In genomic region chr1:52032785-52033131, GRCh38 we compare ENCODE assay signal across 8 cellular contexts. TPM values are rescaled to one million over a fixed set of nuclear protein-coding genes. Genes with fewer than 3 reads are reported as not detected.
DNase-seq lines count a peak whose midpoint lies in the region; ATAC-seq and TF ChIP-seq lines count a peak whose summit lies in the region.

No MANE protein-coding gene starts in this region.

- TF ChIP-seq EP300 in neural cell (conservative IDR thresholded peaks at IDR 0.05; ENCODE audit: poor library complexity, severe bottlenecking): no peak

- H3K36me3 Mint-ChIP-seq in activated CD4-positive, alpha-beta memory T cell treated with anti-CD3 and anti-CD28 coated beads, Interleukin-2, amount 10 ng/mL, durations not matched to agents 7 days and 5 days (ENCODE audit: low read depth): peaks cover 48% of the 10 kb centered on the region

- peaks cover 34% of the 10 kb centered on the region for H3K4me1 Mint-ChIP-seq in activated CD4-positive, alpha-beta memory T cell treated with anti-CD3 and anti-CD28 coated beads, Interleukin-2, amount 10 ng/mL, durations not matched to agents 7 days and 5 days

- peak overlapping the region; percentile 80 to 95 (median 93) for H3K27ac ChIP-seq in BLaER1 treated with 17β-estradiol and CSF1 and Interleukin-3, amounts not matched to agents 10 nM and 100 nM
- H3K27ac ChIP-seq in HUES64 (ENCODE audit: low read depth, low read length): peak overlapping the region; percentile 63
- peak overlapping the region; percentile 97 for H3K27ac ChIP-seq in neural cell (ENCODE audit: low read length)

- peak; percentile 30 for DNase-seq in activated CD4-positive, alpha-beta memory T cell treated with anti-CD3 and anti-CD28 coated beads, Interleukin-2, amount 10 ng/mL, durations not matched to agents 7 days and 5 days
- DNase-seq in fibroblast of the aortic adventitia (ENCODE audit: low read depth) (peak; percentile 62), NCI-H446 (lab: John Stamatoyannopoulos, UW) (no peak), NCI-H524 treated with DMSO at 0.1 percent for 48 hours (lab: John Stamatoyannopoulos, UW) (no peak)

- TF ChIP-seq RAD21 in neural cell (conservative IDR thresholded peaks at IDR 0.05): no peak

- no peaks in the 10 kb centered on the region for H3K9me3 Mint-ChIP-seq in activated CD4-positive, alpha-beta memory T cell treated with anti-CD3 and anti-CD28 coated beads, Interleukin-2, amount 10 ng/mL, durations not matched to agents 7 days and 5 days

- peak overlapping the region; percentile 83 to 100 (median 91) for H3K4me2 ChIP-seq in BLaER1 treated with 17β-estradiol and CSF1 and Interleukin-3, amounts not matched to agents 10 nM and 100 nM
- H3K4me2 ChIP-seq in neural cell (ENCODE audit: low read length): peak overlapping the region; percentile 71

- CTCF ChIA-PET in activated CD4-positive, alpha-beta memory T cell treated with anti-CD3 and anti-CD28 coated beads, Interleukin-2, amount 10 ng/mL, durations not matched to agents 7 days and 5 days (lab: Charles Lee): interaction anchor here (1.1 to 1.5 kb wide), 3 partner anchors 16 to 264 kb away, joined by 4 to 5 read pairs (median 4); no protein-coding TSS in a partner anchor

- H3K9me3 ChIP-seq in BLaER1 treated with 17β-estradiol and CSF1 and Interleukin-3, amounts not matched to agents 10 nM and 100 nM (replicated peaks in 1 of 11): no peaks in the 10 kb centered on the region
- H3K9me3 ChIP-seq in HUES64 (ENCODE audit: insufficient read depth, low read depth, low read length) (no peaks in the 10 kb centered on the region), neural cell (ENCODE audit: low read length) (no peaks in the 10 kb centered on the region)

- no peaks in the 10 kb centered on the region for H3K27me3 Mint-ChIP-seq in activated CD4-positive, alpha-beta memory T cell treated with anti-CD3 and anti-CD28 coated beads, Interleukin-2, amount 10 ng/mL, durations not matched to agents 7 days and 5 days

- peak overlapping the region; percentile 75 to 97 (median 92) for H3K4me3 ChIP-seq in BLaER1 treated with 17β-estradiol and CSF1 and Interleukin-3, amounts not matched to agents 10 nM and 100 nM
- H3K4me3 ChIP-seq in HUES64 (ENCODE audit: low read length) (peak overlapping the region; percentile 84), fibroblast of the aortic adventitia (ENCODE audit: low read depth, low read length) (peak overlapping the region; percentile 99), neural cell (ENCODE audit: low read length) (peak overlapping the region; percentile 94)

- H3K27ac Mint-ChIP-seq in activated CD4-positive, alpha-beta memory T cell treated with anti-CD3 and anti-CD28 coated beads, Interleukin-2, amount 10 ng/mL, durations not matched to agents 7 days and 5 days: peak overlapping the region; percentile 90

- POLR2A ChIA-PET in activated CD4-positive, alpha-beta memory T cell treated with anti-CD3 and anti-CD28 coated beads, Interleukin-2, amount 10 ng/mL, durations not matched to agents 7 days and 5 days (lab: Charles Lee): interaction anchor here (0.9 to 3.7 kb wide), 10 partner anchors 10 to 1913 kb away, joined by 3 to 64 read pairs (median 6); partner anchors contain the start of genes BTF3L4, CC2D1B, IFT25 and NRDC

- H3K9me2 ChIP-seq in neural cell (ENCODE audit: insufficient read depth, low read length): no peaks in the 10 kb centered on the region

- WGBS in HUES64: 10% methylated on average over 24 of the region's 24 CpGs

- no peak overlapping the region for H2AFZ ChIP-seq in neural cell (ENCODE audit: low read depth, low read length)

- peaks cover 22 to 52% (median 36%) of the 10 kb centered on the region in 11 experiments; a peak in 21 of 22 replicates for H4K20me1 ChIP-seq in BLaER1 treated with 17β-estradiol and CSF1 and Interleukin-3, amounts not matched to agents 10 nM and 100 nM
- H4K20me1 ChIP-seq in neural cell (ENCODE audit: insufficient read depth): no peaks in the 10 kb centered on the region

- peaks cover 20 to 38% (median 27%) of the 10 kb centered on the region in 10 experiments for H3K4me1 ChIP-seq in BLaER1 treated with 17β-estradiol and CSF1 and Interleukin-3, amounts not matched to agents 10 nM and 100 nM
- peaks cover 11% of the 10 kb centered on the region; the same call in 1 of the 2 replicates for H3K4me1 ChIP-seq in HUES64 (ENCODE audit: insufficient read depth, low read length)

- no peaks in the 10 kb centered on the region for H3K27me3 ChIP-seq in BLaER1 treated with 17β-estradiol and CSF1 and Interleukin-3, amounts not matched to agents 10 nM and 100 nM
- H3K27me3 ChIP-seq in HUES64 (ENCODE audit: insufficient read depth, low read length) (no peaks in the 10 kb centered on the region), neural cell (ENCODE audit: insufficient read depth, low read depth, low read length) (no peaks in the 10 kb centered on the region)

- ATAC-seq in GM18907 (IDR thresholded peaks at IDR 0.05; ENCODE audit: unreplicated experiment): peak; percentile 34

- no peaks in the 10 kb centered on the region for H3F3A ChIP-seq in neural cell (ENCODE audit: insufficient read depth, low read length, poor library complexity, severe bottlenecking)

- TF ChIP-seq CTCF in fibroblast of the aortic adventitia (IDR thresholded peaks at IDR 0.05; ENCODE audit: insufficient read depth, low read length) (no peak), neural cell (IDR thresholded peaks at IDR 0.05; ENCODE audit: poor library complexity, severe bottlenecking) (no peak)

- peak overlapping the region; percentile 89 for H3K4me3 Mint-ChIP-seq in activated CD4-positive, alpha-beta memory T cell treated with anti-CD3 and anti-CD28 coated beads, Interleukin-2, amount 10 ng/mL, durations not matched to agents 7 days and 5 days

- peaks cover 21% of the 10 kb centered on the region for H3K79me2 ChIP-seq in neural cell (replicated peaks; ENCODE audit: insufficient read depth, low read length)

- peaks cover 29 to 80% (median 44%) of the 10 kb centered on the region in 11 experiments for H3K36me3 ChIP-seq in BLaER1 treated with 17β-estradiol and CSF1 and Interleukin-3, amounts not matched to agents 10 nM and 100 nM
- H3K36me3 ChIP-seq in HUES64 (ENCODE audit: insufficient read depth, low read length) (peaks cover 30% of the 10 kb centered on the region), neural cell (ENCODE audit: insufficient read depth, low read length) (no peaks in the 10 kb centered on the region)

- H3K9ac ChIP-seq in BLaER1 treated with 17β-estradiol and CSF1 and Interleukin-3, amounts not matched to agents 10 nM and 100 nM: peak overlapping the region; percentile 88 to 96 (median 91)
- H3K9ac ChIP-seq in HUES64 (ENCODE audit: low read depth, low read length): peak overlapping the region; percentile 85
- H3K9ac ChIP-seq in neural cell (ENCODE audit: low read length): peak overlapping the region; percentile 76

TF ChIP-seq in neural cell, 6 proteins besides CTCF, POLR2A, EP300 and RAD21 (continues in another document):
- TF ChIP-seq TAF1 (IDR thresholded peaks at IDR 0.05; ENCODE audit: low read depth) (no peak), EZH2 (IDR thresholded peaks at IDR 0.05; ENCODE audit: borderline replicate concordance, insufficient read depth, low read length, poor library complexity, severe bottlenecking) (no peak)

RNA-seq across cellular contexts. Expression of gene KTI12, which starts 0.9 kb away (rescaled TPM):
- polyA plus RNA-seq in HUES64 (2013, experiment 1 of 2): 6.9 TPM
- 8.5 TPM for polyA plus RNA-seq in HUES64 (2013, experiment 2 of 2)
- 10 to 100 TPM; 11.3 to 11.5 TPM for total RNA-seq in activated CD4-positive, alpha-beta memory T cell treated with anti-CD3 and anti-CD28 coated beads, Interleukin-2, amount 10 ng/mL, durations not matched to agents 7 days and 5 days
- total RNA-seq in fibroblast of the aortic adventitia (ENCODE audit: low replicate concordance): 8.5 and 12.7 TPM in 2 replicates
- 14.0 and 18.2 TPM in 2 replicates for polyA plus RNA-seq in neural cell
- polyA minus RNA-seq in neural cell: 13.2 and 15.8 TPM in 2 replicates

RNA-seq across cellular contexts. Expression of gene TXNDC12, which starts 22.2 kb away (rescaled TPM):
- 53.6 TPM for polyA plus RNA-seq in HUES64 (2013, experiment 1 of 2)
- 56.9 TPM for polyA plus RNA-seq in HUES64 (2013, experiment 2 of 2)
- 10 to 100 TPM; 56.6 to 63.5 TPM for total RNA-seq in activated CD4-positive, alpha-beta memory T cell treated with anti-CD3 and anti-CD28 coated beads, Interleukin-2, amount 10 ng/mL, durations not matched to agents 7 days and 5 days
- total RNA-seq in fibroblast of the aortic adventitia (ENCODE audit: low replicate concordance): 44.2 and 58.8 TPM in 2 replicates
- 33.3 and 42.3 TPM in 2 replicates for polyA plus RNA-seq in neural cell
- polyA minus RNA-seq in neural cell: 32.4 and 36.8 TPM in 2 replicates

RNA-seq across cellular contexts. Expression of gene BTF3L4, which starts 23.3 kb away (rescaled TPM):
- polyA plus RNA-seq in HUES64 (2013, experiment 1 of 2): 88.5 TPM
- polyA plus RNA-seq in HUES64 (2013, experiment 2 of 2): 98.8 TPM
- 10 to 100 TPM; 35.0 to 38.1 TPM for total RNA-seq in activated CD4-positive, alpha-beta memory T cell treated with anti-CD3 and anti-CD28 coated beads, Interleukin-2, amount 10 ng/mL, durations not matched to agents 7 days and 5 days
- 28.4 and 109 TPM in 2 replicates for total RNA-seq in fibroblast of the aortic adventitia (ENCODE audit: low replicate concordance)
- 321 and 355 TPM in 2 replicates for polyA plus RNA-seq in neural cell
- polyA minus RNA-seq in neural cell: 265 and 282 TPM in 2 replicates

RNA-seq across cellular contexts. Expression of gene RAB3B, which starts 42.3 kb away (rescaled TPM):
- 15.3 TPM for polyA plus RNA-seq in HUES64 (2013, experiment 1 of 2)
- 17.6 TPM for polyA plus RNA-seq in HUES64 (2013, experiment 2 of 2)
- under 1 TPM; 0.03 to 0.08 TPM for total RNA-seq in activated CD4-positive, alpha-beta memory T cell treated with anti-CD3 and anti-CD28 coated beads, Interleukin-2, amount 10 ng/mL, durations not matched to agents 7 days and 5 days
- total RNA-seq in fibroblast of the aortic adventitia (ENCODE audit: low replicate concordance): 3.6 and 63.4 TPM in 2 replicates
- 15.0 and 17.8 TPM in 2 replicates for polyA plus RNA-seq in neural cell
- 28.0 and 38.2 TPM in 2 replicates for polyA minus RNA-seq in neural cell

Comparison
In these comparisons a context has a peak if more than half of its experiments do, and no peak if none do; other contexts are left out.
1. DNase-seq: peak in activated CD4-positive, alpha-beta memory T cell treated with anti-CD3 and anti-CD28 coated beads, Interleukin-2, amount 10 ng/mL, durations not matched to agents 7 days and 5 days (single experiment) and fibroblast of the aortic adventitia (single experiment); none in NCI-H446 (0 of 2) and NCI-H524 treated with DMSO at 0.1 percent for 48 hours (single experiment).
2. Peak in every context shown above with its lines, with median percentiles within 50 percentile points of each other: H3K27ac ChIP-seq, H3K4me3 ChIP-seq and H3K9ac ChIP-seq.